ENCODE assay signal across 1 cellular context in genomic region chr3:177453087-177453844, GRCh38.
TF ChIP-seq lines count a peak whose summit lies in the region.

No MANE protein-coding gene starts in this region.

TF ChIP-seq in SK-N-SH treated with all-trans-retinoic acid at 6 μM for 48 hours, 23 proteins besides CTCF, POLR2A, EP300 and RAD21 (continued from another document):
- TF ChIP-seq TSHZ2 (CRISPR knock-in tag; IDR thresholded peaks at IDR 0.05) (no peak), PATZ1 (CRISPR knock-in tag; IDR thresholded peaks at IDR 0.05; ENCODE audit: borderline replicate concordance) (no peak), OSR1 (CRISPR knock-in tag; IDR thresholded peaks at IDR 0.05) (no peak), ZNF565 (CRISPR knock-in tag; conservative IDR thresholded peaks at IDR 0.05; ENCODE audit: low read depth) (no peak), ISL1 (CRISPR knock-in tag; IDR thresholded peaks at IDR 0.05) (no peak), GLIS3 (CRISPR knock-in tag; IDR thresholded peaks at IDR 0.05) (no peak), CREB5 (CRISPR knock-in tag; IDR thresholded peaks at IDR 0.05; ENCODE audit: low read depth) (no peak), ESRRG (CRISPR knock-in tag; IDR thresholded peaks at IDR 0.05) (no peak), ARNTL (CRISPR knock-in tag; IDR thresholded peaks at IDR 0.05; ENCODE audit: borderline replicate concordance, low read depth) (no peak), TCF4 (CRISPR knock-in tag; IDR thresholded peaks at IDR 0.05; ENCODE audit: borderline replicate concordance) (no peak), TOX (CRISPR knock-in tag; IDR thresholded peaks at IDR 0.05; ENCODE audit: borderline replicate concordance) (no peak), POU6F1 (CRISPR knock-in tag; IDR thresholded peaks at IDR 0.05; ENCODE audit: borderline replicate concordance, low read depth) (no peak), PPARA (CRISPR knock-in tag; IDR thresholded peaks at IDR 0.05; ENCODE audit: borderline replicate concordance) (no peak), ZNF70 (CRISPR knock-in tag; IDR thresholded peaks at IDR 0.05) (no peak), CSRNP3 (CRISPR knock-in tag; IDR thresholded peaks at IDR 0.05) (no peak), BACH2 (CRISPR knock-in tag; IDR thresholded peaks at IDR 0.05; ENCODE audit: borderline replicate concordance) (no peak), ZFP30 (CRISPR knock-in tag; IDR thresholded peaks at IDR 0.05) (no peak)
